1 cellular context compared by ENCODE assay signal in genomic region chrX:15566244-15566643, GRCh38.
TF ChIP-seq lines count a peak whose summit lies in the region.

No MANE protein-coding gene starts in this region.

TF ChIP-seq in SK-N-SH treated with all-trans-retinoic acid at 6 μM for 48 hours, 23 proteins besides CTCF, POLR2A, EP300 and RAD21 (continued from another document):
- TF ChIP-seq PATZ1 (CRISPR knock-in tag; IDR thresholded peaks at IDR 0.05; ENCODE audit: borderline replicate concordance) (no peak), CSDC2 (CRISPR knock-in tag; IDR thresholded peaks at IDR 0.05) (no peak), GLIS3 (CRISPR knock-in tag; IDR thresholded peaks at IDR 0.05) (no peak), POU6F1 (CRISPR knock-in tag; IDR thresholded peaks at IDR 0.05; ENCODE audit: borderline replicate concordance, low read depth) (no peak), ZC3H10 (CRISPR knock-in tag; IDR thresholded peaks at IDR 0.05) (no peak), CSRNP3 (CRISPR knock-in tag; IDR thresholded peaks at IDR 0.05) (no peak), ARNTL (CRISPR knock-in tag; IDR thresholded peaks at IDR 0.05; ENCODE audit: borderline replicate concordance, low read depth) (no peak), ESRRG (CRISPR knock-in tag; IDR thresholded peaks at IDR 0.05) (no peak), SNAI2 (CRISPR knock-in tag; IDR thresholded peaks at IDR 0.05) (no peak), ZNF70 (CRISPR knock-in tag; IDR thresholded peaks at IDR 0.05) (no peak), ZFP30 (CRISPR knock-in tag; IDR thresholded peaks at IDR 0.05) (no peak), TOX (CRISPR knock-in tag; IDR thresholded peaks at IDR 0.05; ENCODE audit: borderline replicate concordance) (no peak)
